ENCODE assay signal across 28 cellular contexts in the genomic region with DNA sequence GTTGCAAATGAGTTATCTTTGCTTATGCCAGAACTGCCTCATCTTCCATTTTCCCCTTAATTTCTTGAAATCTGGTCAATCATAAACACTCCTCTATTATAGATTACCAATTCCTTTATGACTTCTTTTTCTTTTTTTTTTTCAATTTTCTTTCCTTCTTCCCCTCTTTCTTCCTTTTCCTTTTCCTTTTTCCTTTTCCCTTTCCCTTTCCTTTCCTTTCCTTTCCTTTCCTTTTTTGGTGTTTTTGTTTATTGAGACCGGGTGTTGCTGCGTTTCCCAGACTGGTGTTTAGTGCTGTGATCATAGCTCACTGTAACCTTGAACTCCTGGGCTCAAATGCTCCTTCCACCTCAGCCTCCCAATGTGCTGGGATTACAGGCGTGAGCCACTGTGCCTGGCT.
"Had no signal": no experiment of that assay in that cellular context is flagged by ENCODE, and none has a peak within 500 bp of the region (broad histone marks: within the 10 kb centered on the region; RNA-seq: fewer than 3 reads in every experiment).

No MANE protein-coding gene starts in this region.

- ATAC-seq: natural killer cell; psoas muscle; right cardiac atrium; right lobe of liver; stimulated activated effector memory CD8-positive, alpha-beta T cell treated with anti-CD3 and anti-CD28 coated beads, Interleukin-12 subunit alpha, Interleukin-12 subunit beta, amount 100 ng/mL, for 72 hours; stimulated activated naive B cell treated with anti-CD40 and anti-IgM and Interleukin-4, amounts not matched to agents 10 μg/mL and 1 μg/mL and 100 μg/mL, for 72 hours had no signal

- H3K27me3 Mint-ChIP-seq: progenitor cell of endocrine pancreas; stimulated activated naive B cell treated with anti-CD40 and anti-IgM and Interleukin-4, amounts not matched to agents 10 μg/mL and 1 μg/mL and 100 μg/mL, for 72 hours; stimulated activated naive CD8-positive, alpha-beta T cell treated with anti-CD3 and anti-CD28 coated beads, Interleukin-15, Interleukin-2, amounts not matched to agents 100 ng/mL and 50 ng/mL, for 24 hours had no signal

- H3K36me3 ChIP-seq: neural progenitor cell, ovary, right lobe of liver, sigmoid colon, stomach, thoracic aorta, thyroid gland, tibial nerve, upper lobe of left lung, vagina had no signal

- H3K27ac Mint-ChIP-seq: natural killer cell; nephron; neural progenitor cell; progenitor cell of endocrine pancreas; stimulated activated effector memory CD8-positive, alpha-beta T cell treated with anti-CD3 and anti-CD28 coated beads, Interleukin-12 subunit alpha, Interleukin-12 subunit beta, amount 100 ng/mL, for 72 hours; stimulated activated naive B cell treated with anti-CD40 and anti-IgM and Interleukin-4, amounts not matched to agents 10 μg/mL and 1 μg/mL and 100 μg/mL, for 72 hours; stimulated activated naive CD8-positive, alpha-beta T cell treated with anti-CD3 and anti-CD28 coated beads, Interleukin-15, Interleukin-2, amounts not matched to agents 100 ng/mL and 50 ng/mL, for 24 hours had no signal

- H3K4me1 Mint-ChIP-seq: natural killer cell; nephron; stimulated activated effector memory CD8-positive, alpha-beta T cell treated with anti-CD3 and anti-CD28 coated beads, Interleukin-12 subunit alpha, Interleukin-12 subunit beta, amount 100 ng/mL, for 72 hours; stimulated activated naive B cell treated with anti-CD40 and anti-IgM and Interleukin-4, amounts not matched to agents 10 μg/mL and 1 μg/mL and 100 μg/mL, for 72 hours had no signal

- H3K4me3 ChIP-seq: neural progenitor cell, ovary, psoas muscle, right lobe of liver, sigmoid colon, stomach, thoracic aorta, thyroid gland, tibial nerve, upper lobe of left lung, vagina had no signal

- H3K4me3 Mint-ChIP-seq: natural killer cell; nephron; neural progenitor cell; stimulated activated effector memory CD8-positive, alpha-beta T cell treated with anti-CD3 and anti-CD28 coated beads, Interleukin-12 subunit alpha, Interleukin-12 subunit beta, amount 100 ng/mL, for 72 hours; stimulated activated naive B cell treated with anti-CD40 and anti-IgM and Interleukin-4, amounts not matched to agents 10 μg/mL and 1 μg/mL and 100 μg/mL, for 72 hours; stimulated activated naive CD8-positive, alpha-beta T cell treated with anti-CD3 and anti-CD28 coated beads, Interleukin-15, Interleukin-2, amounts not matched to agents 100 ng/mL and 50 ng/mL, for 24 hours had no signal

- DNase-seq: natural killer cell; occipital lobe; ovary; posterior cingulate gyrus; psoas muscle; right cardiac atrium; right lobe of liver; sigmoid colon; small intestine; stimulated activated CD4-positive, alpha-beta T cell treated with anti-CD3 and anti-CD28 coated beads, Interleukin-15, amount 100 ng/mL, for 24 hours; stimulated activated CD4-positive, alpha-beta T cell treated with anti-CD3 and anti-CD28 coated beads, Interleukin-2, amount 100 ng/mL, for 24 hours; stimulated activated CD4-positive, alpha-beta T cell treated with anti-CD3 and anti-CD28 coated beads, Interleukin-2, amount 100 ng/mL, for 48 hours; stimulated activated CD4-positive, alpha-beta T cell treated with anti-CD3 and anti-CD28 coated beads, Interleukin-4, amount 100 ng/mL, for 24 hours; stimulated activated naive B cell treated with anti-CD40 and anti-IgM and Interleukin-4, amounts not matched to agents 10 μg/mL and 1 μg/mL and 100 μg/mL, for 72 hours; stimulated activated naive CD4-positive, alpha-beta T cell treated with Interleukin-2 at 50 U/mL for 16 hours; stomach; thyroid gland; trophoblast cell; upper lobe of left lung had no signal

- H3K36me3 Mint-ChIP-seq: natural killer cell; neural progenitor cell; stimulated activated effector memory CD8-positive, alpha-beta T cell treated with anti-CD3 and anti-CD28 coated beads, Interleukin-12 subunit alpha, Interleukin-12 subunit beta, amount 100 ng/mL, for 72 hours; stimulated activated naive B cell treated with anti-CD40 and anti-IgM and Interleukin-4, amounts not matched to agents 10 μg/mL and 1 μg/mL and 100 μg/mL, for 72 hours had no signal

- H3K4me1 ChIP-seq: neural progenitor cell, parathyroid adenoma, right lobe of liver, tibial nerve, upper lobe of left lung, vagina had no signal

- H3K4me2 ChIP-seq: neural progenitor cell had no signal

- H3K9me3 Mint-ChIP-seq: nephron, neural progenitor cell had no signal

- H3K27me3 ChIP-seq: neural progenitor cell, ovary, right lobe of liver, sigmoid colon, stomach, thyroid gland, tibial nerve, upper lobe of left lung, vagina had no signal

- H3K27ac ChIP-seq: neural progenitor cell, parathyroid adenoma, psoas muscle, right lobe of liver, sigmoid colon, stomach, thoracic aorta, thyroid gland, tibial nerve, upper lobe of left lung, vagina had no signal

- H2AFZ ChIP-seq: neural progenitor cell, parathyroid adenoma had no signal

- H3K79me2 ChIP-seq: parathyroid adenoma had no signal
